1 cellular context compared by ENCODE assay signal in genomic region chr18:9494778-9495302, GRCh38.
TF ChIP-seq lines count a peak whose summit lies in the region.

No MANE protein-coding gene starts in this region.

TF ChIP-seq in K562, 482 proteins besides CTCF, POLR2A, EP300 and RAD21 (continued from another document and continues in another):
- TF ChIP-seq NKRF (IDR thresholded peaks at IDR 0.05; ENCODE audit: borderline replicate concordance) (no peak), SMARCC2 (IDR thresholded peaks at IDR 0.05; ENCODE audit: low read depth) (no peak), LCOR (CRISPR knock-in tag; IDR thresholded peaks at IDR 0.05) (no peak), SETDB1 (IDR thresholded peaks at IDR 0.05; ENCODE audit: low read length) (no peak), ZNF311 (CRISPR knock-in tag; IDR thresholded peaks at IDR 0.05) (peak; percentile 62; the same call in 1 of the 2 replicates), RFX5 (IDR thresholded peaks at IDR 0.05; ENCODE audit: low read depth, low read length) (no peak), PHF20 (IDR thresholded peaks at IDR 0.05; ENCODE audit: partially characterized antibody) (no peak), HDAC6 (IDR thresholded peaks at IDR 0.05; ENCODE audit: low read depth, low read length) (no peak), GTF2F1 (IDR thresholded peaks at IDR 0.05; ENCODE audit: low read depth, low read length) (no peak), ZNF41 (CRISPR knock-in tag; conservative IDR thresholded peaks at IDR 0.05) (0 out of 2 replicates have a peak, but pooled peaks have one; percentile 52), BRD4 (IDR thresholded peaks at IDR 0.05) (no peak), BCOR (IDR thresholded peaks at IDR 0.05) (no peak), SRF (CRISPR knock-in tag; IDR thresholded peaks at IDR 0.05) (peak in 1 of 2 experiments; percentile 89; a peak in 2 of 4 replicates), RBM25 (IDR thresholded peaks at IDR 0.05; ENCODE audit: low read depth, low read length, severe bottlenecking) (no peak), NR0B1 (IDR thresholded peaks at IDR 0.05; ENCODE audit: partially characterized antibody) (no peak), DPF2 (IDR thresholded peaks at IDR 0.05) (no peak), DMBX1 (CRISPR knock-in tag; IDR thresholded peaks at IDR 0.05; ENCODE audit: borderline replicate concordance) (peak; percentile 79), RUNX1 (IDR thresholded peaks at IDR 0.05; ENCODE audit: low read depth) (no peak), ZZZ3 (IDR thresholded peaks at IDR 0.05) (no peak), SREBF1 (IDR thresholded peaks at IDR 0.05; ENCODE audit: borderline replicate concordance, low read depth, low read length) (no peak), ZBTB12 (CRISPR knock-in tag; IDR thresholded peaks at IDR 0.05) (no peak), REST (CRISPR knock-in tag; IDR thresholded peaks at IDR 0.05; ENCODE audit: low read depth) (no peak), IRF9 (tag; IDR thresholded peaks at IDR 0.05) (no peak), STAT5A (IDR thresholded peaks at IDR 0.05; ENCODE audit: borderline replicate concordance, low read length) (no peak), NBN (IDR thresholded peaks at IDR 0.05; ENCODE audit: low read depth) (no peak), SMAD4 (CRISPR knock-in tag; conservative IDR thresholded peaks at IDR 0.05) (peak; percentile 45; the same call in 1 of the 2 replicates), CREB5 (CRISPR knock-in tag; IDR thresholded peaks at IDR 0.05) (no peak), THAP12 (CRISPR knock-in tag; IDR thresholded peaks at IDR 0.05) (no peak), NFE2 (IDR thresholded peaks at IDR 0.05; ENCODE audit: low read depth) (no peak), MED1 (CRISPR knock-in tag; IDR thresholded peaks at IDR 0.05; ENCODE audit: borderline replicate concordance) (no peak), SMARCA5 (IDR thresholded peaks at IDR 0.05) (no peak), RFX1 (IDR thresholded peaks at IDR 0.05) (peak; percentile 78), ZNF12 (CRISPR knock-in tag; IDR thresholded peaks at IDR 0.05) (no peak), IRF2 (CRISPR knock-in tag; IDR thresholded peaks at IDR 0.05) (no peak), E2F3 (CRISPR knock-in tag; IDR thresholded peaks at IDR 0.05) (no peak), MAZ (CRISPR knock-in tag; conservative IDR thresholded peaks at IDR 0.05 in 1 of 2, IDR thresholded peaks at IDR 0.05 in 1 of 2) (peak in 1 of 2 experiments; percentile 42; a peak in 1 of 4 replicates), ERF (CRISPR knock-in tag; IDR thresholded peaks at IDR 0.05) (no peak), TAF7 (tag; IDR thresholded peaks at IDR 0.05) (no peak), RNF219 (CRISPR knock-in tag; IDR thresholded peaks at IDR 0.05) (no peak), ELK3 (CRISPR knock-in tag; IDR thresholded peaks at IDR 0.05) (no peak), ZNF583 (CRISPR knock-in tag; IDR thresholded peaks at IDR 0.05) (no peak), ZNF609 (CRISPR knock-in tag; IDR thresholded peaks at IDR 0.05; ENCODE audit: borderline replicate concordance) (no peak), CREM (IDR thresholded peaks at IDR 0.05; ENCODE audit: low read depth) (no peak), GABPA (tag; conservative IDR thresholded peaks at IDR 0.05; ENCODE audit: low read depth) (peak; percentile 54)
